15 cellular contexts compared by ENCODE assay signal in the genomic region with DNA sequence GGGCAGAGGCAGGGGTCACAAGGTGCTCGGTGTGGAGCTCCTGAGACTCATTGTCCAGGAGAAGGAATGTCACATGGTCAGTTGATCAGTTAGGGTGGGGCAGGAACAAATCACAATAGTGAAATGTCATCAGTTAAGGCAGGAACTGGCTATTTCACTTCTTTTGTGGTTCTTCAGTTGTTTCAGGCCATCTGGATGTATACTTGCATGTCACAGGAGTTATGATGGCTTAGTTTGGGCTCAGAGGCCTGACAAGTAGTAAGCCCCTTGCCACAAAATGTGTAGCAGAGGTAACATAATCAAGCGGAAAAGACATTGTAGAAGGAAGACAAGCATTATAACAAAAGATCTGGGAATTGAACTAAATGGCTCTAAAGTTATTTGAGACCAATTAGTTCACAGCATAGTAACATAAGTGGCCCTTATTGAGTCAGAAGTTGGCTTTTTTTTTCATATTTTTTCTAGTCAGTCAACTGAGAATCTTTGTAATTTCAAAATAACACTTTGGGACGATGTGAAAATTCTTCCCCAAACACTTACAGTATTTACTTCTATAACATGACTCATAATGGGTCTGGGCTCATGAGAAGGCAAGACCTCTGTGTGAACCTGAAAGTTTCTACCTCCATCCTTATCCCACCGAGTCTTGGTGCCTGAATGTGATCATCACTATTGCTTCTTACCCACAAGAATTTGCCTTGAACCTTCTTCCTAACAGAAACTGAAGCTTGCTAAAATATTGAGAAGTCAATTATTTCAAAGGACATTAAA.
DNase-seq lines count a peak whose midpoint lies in the region; ATAC-seq and TF ChIP-seq lines count a peak whose summit lies in the region.
"Had no signal": no experiment of that assay in that cellular context is flagged by ENCODE, and none has a peak within 500 bp of the region (broad histone marks: within the 10 kb centered on the region; RNA-seq: fewer than 3 reads in every experiment).

No MANE protein-coding gene starts in this region.

- H3K4me1 ChIP-seq in left lung (peaks cover 0 to 3% of the 10 kb centered on the region in 2 donors), mammary epithelial cell (ENCODE audit: insufficient read depth, low read length) (no peaks in the 10 kb centered on the region)

- H3K9me3 ChIP-seq in left lung (peaks cover 0 to 11% of the 10 kb centered on the region in 2 donors), mammary epithelial cell (replicated peaks; ENCODE audit: insufficient read depth, low read length) (no peaks in the 10 kb centered on the region)

- in situ Hi-C loops in mammary epithelial cell (cut with MboI; ENCODE audit: low sequenced_read_pairs in 2 of 2): no loop called here

- H3K9ac ChIP-seq in mammary epithelial cell (ENCODE audit: insufficient read depth, low read length): no peak overlapping the region
- H3K9ac ChIP-seq: GM23248, KMS-11 had no signal

- no peaks in the 10 kb centered on the region for H3K79me2 ChIP-seq in mammary epithelial cell (ENCODE audit: insufficient read depth, low read length)

- H3K4me3 Mint-ChIP-seq in natural killer cell treated with Interleukin-12 subunit alpha and Interleukin-12 subunit beta and Interleukin-15 and Interleukin-18, amount 100 ng/mL, for 72 hours: peak overlapping the region; percentile 13
- no peak overlapping the region for H3K4me3 Mint-ChIP-seq in natural killer cell
- H3K4me3 Mint-ChIP-seq: CD14-positive monocyte; CD8-positive, alpha-beta T cell had no signal

- no peaks in the 10 kb centered on the region for H4K20me1 ChIP-seq in mammary epithelial cell (ENCODE audit: insufficient read depth, low read length)

- 51% methylated on average over 4 of the region's 4 CpGs for WGBS in mammary epithelial cell (ENCODE audit: low coverage, missing lambda C conversion rate)

- TF ChIP-seq CTCF in natural killer cell (IDR thresholded peaks at IDR 0.05) (no peak), GM12865 (IDR thresholded peaks at IDR 0.05; ENCODE audit: insufficient read depth, low read depth, low read length, missing control alignments) (no peak), left lung (IDR thresholded peaks at IDR 0.05) (no peak), mammary epithelial cell (conservative IDR thresholded peaks at IDR 0.05 in 1 of 2, IDR thresholded peaks at IDR 0.05 in 1 of 2; ENCODE audit: extremely low read depth in 1 of 2, insufficient read depth in 1 of 2, low read depth in 1 of 2, low read length in 2 of 2) (no peak)

- BruUV-seq in mammary epithelial cell (replicated peaks; lab: Mats Ljungman, UMichigan): no TSS peak

- peaks cover 4% of the 10 kb centered on the region in 2 donors for H3K4me1 Mint-ChIP-seq in natural killer cell treated with Interleukin-12 subunit alpha and Interleukin-12 subunit beta and Interleukin-15 and Interleukin-18, amount 100 ng/mL, for 72 hours (ENCODE audit: low read depth in 2 of 2)
- peaks cover 0 to 6% of the 10 kb centered on the region in 2 donors for H3K4me1 Mint-ChIP-seq in natural killer cell
- H3K4me1 Mint-ChIP-seq: CD14-positive monocyte had no signal

- DNase-seq in natural killer cell treated with Interleukin-12 subunit alpha and Interleukin-12 subunit beta and Interleukin-15 and Interleukin-18, amount 100 ng/mL, for 72 hours (ENCODE audit: low spot score): no peak
- DNase-seq in natural killer cell (no peak), GM12865 (ENCODE audit: low read depth) (peak; percentile 43), M059J (ENCODE audit: low read depth) (peak; percentile 4), left lung (no peak), substantia nigra (lab: John Stamatoyannopoulos, UW) (no peak), mammary epithelial cell (no peak)
- DNase-seq: CD8-positive, alpha-beta T cell; COR-L47; GM23248; H7 had no signal

- H3K27ac Mint-ChIP-seq in natural killer cell treated with Interleukin-12 subunit alpha and Interleukin-12 subunit beta and Interleukin-15 and Interleukin-18, amount 100 ng/mL, for 72 hours: no peak overlapping the region
- no peak overlapping the region for H3K27ac Mint-ChIP-seq in natural killer cell
- H3K27ac Mint-ChIP-seq: CD14-positive monocyte; CD8-positive, alpha-beta T cell had no signal

- H3K27me3 Mint-ChIP-seq in natural killer cell treated with Interleukin-12 subunit alpha and Interleukin-12 subunit beta and Interleukin-15 and Interleukin-18, amount 100 ng/mL, for 72 hours: no peaks in the 10 kb centered on the region
- H3K27me3 Mint-ChIP-seq in natural killer cell (ENCODE audit: low read depth in 2 of 2): no peaks in the 10 kb centered on the region

- H3K9me3 Mint-ChIP-seq in natural killer cell treated with Interleukin-12 subunit alpha and Interleukin-12 subunit beta and Interleukin-15 and Interleukin-18, amount 100 ng/mL, for 72 hours: peaks cover 9% of the 10 kb centered on the region
- H3K9me3 Mint-ChIP-seq in natural killer cell: peaks cover 3 to 5% of the 10 kb centered on the region in 2 donors

- H3K36me3 Mint-ChIP-seq in natural killer cell treated with Interleukin-12 subunit alpha and Interleukin-12 subunit beta and Interleukin-15 and Interleukin-18, amount 100 ng/mL, for 72 hours: peaks cover 9% of the 10 kb centered on the region
- peaks cover 15% of the 10 kb centered on the region for H3K36me3 Mint-ChIP-seq in natural killer cell
- H3K36me3 Mint-ChIP-seq: CD14-positive monocyte; CD8-positive, alpha-beta T cell had no signal

- dilution Hi-C loops in mammary epithelial cell (cut with HindIII; ENCODE audit: low sequenced_read_pairs): no loop called here

- no peaks in the 10 kb centered on the region for H3K27me3 ChIP-seq in left lung
- no peaks in the 10 kb centered on the region for H3K27me3 ChIP-seq in mammary epithelial cell (ENCODE audit: insufficient read depth, low read length)

- intact Hi-C loops in natural killer cell (cut with micrococcal nuclease) (no loop called here), left lung (cut with DNase I) (no loop called here), mammary epithelial cell (cut with micrococcal nuclease) (no loop called here)

- H3K36me3 ChIP-seq in left lung: no peaks in the 10 kb centered on the region
- no peaks in the 10 kb centered on the region for H3K36me3 ChIP-seq in mammary epithelial cell (ENCODE audit: insufficient read depth, low read length)

- H3K4me2 ChIP-seq in mammary epithelial cell (ENCODE audit: insufficient read depth, low read depth, low read length): no peak overlapping the region
- H3K4me2 ChIP-seq: KMS-11 had no signal

- H3K27ac ChIP-seq in left lung (no peak overlapping the region), substantia nigra (ENCODE audit: low read depth, low read length, poor library complexity, severe bottlenecking) (no peak overlapping the region), mammary epithelial cell (ENCODE audit: insufficient read depth, low read depth, low read length) (no peak overlapping the region)
- H3K27ac ChIP-seq: GM23248, KMS-11 had no signal

- no peak overlapping the region for H2AFZ ChIP-seq in mammary epithelial cell (ENCODE audit: low read depth, low read length)
- H2AFZ ChIP-seq: GM23248 had no signal

- H3K4me3 ChIP-seq in GM12865 (ENCODE audit: low read depth, low read length) (no peak overlapping the region), left lung (no peak overlapping the region), mammary epithelial cell (replicated peaks in 1 of 3; ENCODE audit: insufficient read depth in 1 of 3, low read depth in 2 of 3, low read length in 3 of 3) (no peak overlapping the region)
- H3K4me3 ChIP-seq: GM23248 had no signal

- ATAC-seq in natural killer cell treated with Interleukin-12 subunit alpha and Interleukin-12 subunit beta and Interleukin-15 and Interleukin-18, amount 100 ng/mL, for 72 hours: peak in 1 of 2 donors; percentile 65
- ATAC-seq in natural killer cell (no peak), left lung (peak; percentile 54), GM21360 (IDR thresholded peaks at IDR 0.05; ENCODE audit: unreplicated experiment) (no peak)
- ATAC-seq: CD8-positive, alpha-beta T cell; HepG2 had no signal

- CTCF ChIA-PET in mammary epithelial cell (lab: Charles Lee; ENCODE audit: low non-redundant PET): no interaction called here

Comparison
In these comparisons a context has a peak if more than half of its experiments do, and no peak if none do; other contexts are left out.
1. DNase-seq: peak in GM12865 (single experiment) and M059J (single experiment); none in natural killer cell treated with Interleukin-12 subunit alpha and Interleukin-12 subunit beta and Interleukin-15 and Interleukin-18, amount 100 ng/mL, for 72 hours (single experiment), natural killer cell (single experiment), left lung (0 of 2), substantia nigra (0 of 49) and mammary epithelial cell (single experiment).